2 cellular contexts compared by ENCODE assay signal in the genomic region with DNA sequence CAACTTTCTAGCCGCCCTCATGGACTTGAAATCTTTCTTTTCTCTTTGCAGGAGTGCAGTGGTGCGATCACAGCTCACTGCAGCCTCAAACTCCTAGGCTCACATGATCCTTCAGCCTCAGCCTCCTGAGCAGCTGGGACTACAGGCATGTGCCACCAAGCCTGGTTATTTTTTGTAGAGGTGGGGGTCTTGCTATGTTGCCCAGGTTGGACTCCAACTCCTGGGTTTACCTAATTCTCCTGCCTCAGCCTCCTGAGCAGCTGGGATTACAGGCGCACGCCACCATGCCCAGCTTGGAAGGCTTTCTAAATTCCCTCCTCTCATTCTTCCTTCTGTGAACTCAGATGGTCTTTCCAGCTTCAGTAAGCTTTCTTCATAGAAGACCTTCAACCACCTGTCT.
TF ChIP-seq lines count a peak whose summit lies in the region.

No MANE protein-coding gene starts in this region.

TF ChIP-seq in WTC11, 78 proteins besides CTCF, POLR2A, EP300 and RAD21 (continued from another document):
- TF ChIP-seq, protein P1, sequence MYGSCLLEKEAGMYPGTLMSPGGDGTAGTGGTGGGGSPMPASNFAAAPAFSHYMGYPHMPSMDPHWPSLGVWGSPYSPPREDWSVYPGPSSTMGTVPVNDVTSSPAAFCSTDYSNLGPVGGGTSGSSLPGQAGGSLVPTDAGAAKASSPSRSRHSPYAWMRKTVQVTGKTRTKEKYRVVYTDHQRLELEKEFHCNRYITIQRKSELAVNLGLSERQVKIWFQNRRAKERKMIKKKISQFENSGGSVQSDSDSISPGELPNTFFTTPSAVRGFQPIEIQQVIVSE (CRISPR knock-in tag; IDR thresholded peaks at IDR 0.05; ENCODE audit: borderline replicate concordance) = no peak

TF ChIP-seq in liver, 16 proteins besides CTCF, POLR2A, EP300 and RAD21:
- TF ChIP-seq, protein P2, sequence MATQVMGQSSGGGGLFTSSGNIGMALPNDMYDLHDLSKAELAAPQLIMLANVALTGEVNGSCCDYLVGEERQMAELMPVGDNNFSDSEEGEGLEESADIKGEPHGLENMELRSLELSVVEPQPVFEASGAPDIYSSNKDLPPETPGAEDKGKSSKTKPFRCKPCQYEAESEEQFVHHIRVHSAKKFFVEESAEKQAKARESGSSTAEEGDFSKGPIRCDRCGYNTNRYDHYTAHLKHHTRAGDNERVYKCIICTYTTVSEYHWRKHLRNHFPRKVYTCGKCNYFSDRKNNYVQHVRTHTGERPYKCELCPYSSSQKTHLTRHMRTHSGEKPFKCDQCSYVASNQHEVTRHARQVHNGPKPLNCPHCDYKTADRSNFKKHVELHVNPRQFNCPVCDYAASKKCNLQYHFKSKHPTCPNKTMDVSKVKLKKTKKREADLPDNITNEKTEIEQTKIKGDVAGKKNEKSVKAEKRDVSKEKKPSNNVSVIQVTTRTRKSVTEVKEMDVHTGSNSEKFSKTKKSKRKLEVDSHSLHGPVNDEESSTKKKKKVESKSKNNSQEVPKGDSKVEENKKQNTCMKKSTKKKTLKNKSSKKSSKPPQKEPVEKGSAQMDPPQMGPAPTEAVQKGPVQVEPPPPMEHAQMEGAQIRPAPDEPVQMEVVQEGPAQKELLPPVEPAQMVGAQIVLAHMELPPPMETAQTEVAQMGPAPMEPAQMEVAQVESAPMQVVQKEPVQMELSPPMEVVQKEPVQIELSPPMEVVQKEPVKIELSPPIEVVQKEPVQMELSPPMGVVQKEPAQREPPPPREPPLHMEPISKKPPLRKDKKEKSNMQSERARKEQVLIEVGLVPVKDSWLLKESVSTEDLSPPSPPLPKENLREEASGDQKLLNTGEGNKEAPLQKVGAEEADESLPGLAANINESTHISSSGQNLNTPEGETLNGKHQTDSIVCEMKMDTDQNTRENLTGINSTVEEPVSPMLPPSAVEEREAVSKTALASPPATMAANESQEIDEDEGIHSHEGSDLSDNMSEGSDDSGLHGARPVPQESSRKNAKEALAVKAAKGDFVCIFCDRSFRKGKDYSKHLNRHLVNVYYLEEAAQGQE (IDR thresholded peaks at IDR 0.05) = no peak
- TF ChIP-seq TAF1 (conservative IDR thresholded peaks at IDR 0.05) (no peak), RXRA (IDR thresholded peaks at IDR 0.05) (no peak), HNF4G (IDR thresholded peaks at IDR 0.05) (no peak), JUND (IDR thresholded peaks at IDR 0.05) (no peak), FOXA2 (IDR thresholded peaks at IDR 0.05) (no peak), YY1 (IDR thresholded peaks at IDR 0.05) (no peak), GABPA (IDR thresholded peaks at IDR 0.05 in 1 of 2, conservative IDR thresholded peaks at IDR 0.05 in 1 of 2) (no peak), EGR1 (IDR thresholded peaks at IDR 0.05; ENCODE audit: low read depth in 2 of 2) (no peak), NR2F2 (IDR thresholded peaks at IDR 0.05) (no peak), SP1 (IDR thresholded peaks at IDR 0.05) (no peak), HNF4A (conservative IDR thresholded peaks at IDR 0.05) (no peak), FOXA1 (IDR thresholded peaks at IDR 0.05) (no peak)
- TF ChIP-seq, protein P3, sequence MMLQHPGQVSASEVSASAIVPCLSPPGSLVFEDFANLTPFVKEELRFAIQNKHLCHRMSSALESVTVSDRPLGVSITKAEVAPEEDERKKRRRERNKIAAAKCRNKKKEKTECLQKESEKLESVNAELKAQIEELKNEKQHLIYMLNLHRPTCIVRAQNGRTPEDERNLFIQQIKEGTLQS (IDR thresholded peaks at IDR 0.05) = no peak
- TF ChIP-seq, protein P4, sequence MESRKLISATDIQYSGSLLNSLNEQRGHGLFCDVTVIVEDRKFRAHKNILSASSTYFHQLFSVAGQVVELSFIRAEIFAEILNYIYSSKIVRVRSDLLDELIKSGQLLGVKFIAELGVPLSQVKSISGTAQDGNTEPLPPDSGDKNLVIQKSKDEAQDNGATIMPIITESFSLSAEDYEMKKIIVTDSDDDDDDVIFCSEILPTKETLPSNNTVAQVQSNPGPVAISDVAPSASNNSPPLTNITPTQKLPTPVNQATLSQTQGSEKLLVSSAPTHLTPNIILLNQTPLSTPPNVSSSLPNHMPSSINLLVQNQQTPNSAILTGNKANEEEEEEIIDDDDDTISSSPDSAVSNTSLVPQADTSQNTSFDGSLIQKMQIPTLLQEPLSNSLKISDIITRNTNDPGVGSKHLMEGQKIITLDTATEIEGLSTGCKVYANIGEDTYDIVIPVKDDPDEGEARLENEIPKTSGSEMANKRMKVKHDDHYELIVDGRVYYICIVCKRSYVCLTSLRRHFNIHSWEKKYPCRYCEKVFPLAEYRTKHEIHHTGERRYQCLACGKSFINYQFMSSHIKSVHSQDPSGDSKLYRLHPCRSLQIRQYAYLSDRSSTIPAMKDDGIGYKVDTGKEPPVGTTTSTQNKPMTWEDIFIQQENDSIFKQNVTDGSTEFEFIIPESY (IDR thresholded peaks at IDR 0.05) = no peak
- TF ChIP-seq, protein P5, sequence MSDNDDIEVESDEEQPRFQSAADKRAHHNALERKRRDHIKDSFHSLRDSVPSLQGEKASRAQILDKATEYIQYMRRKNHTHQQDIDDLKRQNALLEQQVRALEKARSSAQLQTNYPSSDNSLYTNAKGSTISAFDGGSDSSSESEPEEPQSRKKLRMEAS (IDR thresholded peaks at IDR 0.05) = no peak
TF ChIP-seq in liver: peak in this region for 0.
